ENCODE assay signal across 9 cellular contexts in genomic region chr7:155533827-155534690, GRCh38. TPM values are rescaled to one million over a fixed set of nuclear protein-coding genes. Genes with fewer than 3 reads are reported as not detected.
DNase-seq lines count a peak whose midpoint lies in the region; ATAC-seq and TF ChIP-seq lines count a peak whose summit lies in the region.
"Had no signal": no experiment of that assay in that cellular context is flagged by ENCODE, and none has a peak within 500 bp of the region (broad histone marks: within the 10 kb centered on the region; RNA-seq: fewer than 3 reads in every experiment).

No MANE protein-coding gene starts in this region.

- no peaks in the 10 kb centered on the region for H4K20me1 ChIP-seq in neural cell (ENCODE audit: insufficient read depth)

- H3K36me3 ChIP-seq in ectodermal cell (ENCODE audit: control insufficient read depth, insufficient read depth, low read length) = no peaks in the 10 kb centered on the region
- no peaks in the 10 kb centered on the region for H3K36me3 ChIP-seq in neural cell (ENCODE audit: insufficient read depth, low read length)
- no peaks in the 10 kb centered on the region for H3K36me3 ChIP-seq in stomach

- TF ChIP-seq EP300 in neural cell (conservative IDR thresholded peaks at IDR 0.05; ENCODE audit: poor library complexity, severe bottlenecking) (no peak), stomach (IDR thresholded peaks at IDR 0.05) (no peak)

- H3K4me2 ChIP-seq in neural cell (ENCODE audit: low read length) = no peak overlapping the region

- H3K79me2 ChIP-seq in neural cell (replicated peaks; ENCODE audit: insufficient read depth, low read length) = no peaks in the 10 kb centered on the region

- peak; percentile 76 for ATAC-seq in HG02981 (IDR thresholded peaks at IDR 0.05; ENCODE audit: unreplicated experiment)

- H3K4me1 ChIP-seq in ectodermal cell (ENCODE audit: control insufficient read depth, insufficient read depth, low read length) (peaks cover 30% of the 10 kb centered on the region), stomach (peaks cover 8 to 14% (median 14%) of the 10 kb centered on the region in 4 donors)

- peak; percentile 27 for TF ChIP-seq RAD21 in neural cell (conservative IDR thresholded peaks at IDR 0.05)

- H3K9me3 ChIP-seq in ectodermal cell (ENCODE audit: control insufficient read depth, low read length) (no peaks in the 10 kb centered on the region), neural cell (ENCODE audit: low read length) (no peaks in the 10 kb centered on the region), stomach (peaks cover 0 to 6% (median 0%) of the 10 kb centered on the region in 4 donors)

- H3K9ac ChIP-seq in neural cell (ENCODE audit: low read length) = no peak overlapping the region

- no peak for TF ChIP-seq POLR2A in stomach (IDR thresholded peaks at IDR 0.05)

- H2AFZ ChIP-seq in neural cell (ENCODE audit: low read depth, low read length) = no peak overlapping the region

- H3K27me3 ChIP-seq in ectodermal cell (ENCODE audit: control insufficient read depth, insufficient read depth, low read length, poor library complexity, severe bottlenecking) (peaks cover 83% of the 10 kb centered on the region), neural cell (ENCODE audit: insufficient read depth, low read depth, low read length) (peaks cover 57% of the 10 kb centered on the region), stomach (peaks cover 30 to 97% (median 65%) of the 10 kb centered on the region in 3 donors)

- peak; percentile 8 for DNase-seq in EL
- DNase-seq in SK-MEL-5 (ENCODE audit: low read depth, low spot score) = peak; percentile 50
- DNase-seq in stomach = no peak
- DNase-seq in activated gamma-delta T cell treated with Interleukin-2 at 50 U/mL for 16 hours = no peak
- no peak for DNase-seq in activated CD4-positive, CD25-positive, alpha-beta regulatory T cell treated with anti-CD3 and anti-CD28 coated beads, Interleukin-2, amount 50 U/mL, for 72 hours

- H3K27ac ChIP-seq in ectodermal cell (ENCODE audit: insufficient read depth, low read depth, low read length, poor library complexity, severe bottlenecking) (no peak overlapping the region), neural cell (ENCODE audit: low read length) (no peak overlapping the region), stomach (no peak overlapping the region)

- WGBS in ectodermal cell, 2 experiments = 23 to 26% methylated on average over 27 of the region's 27 CpGs
- 20 to 28% (median 26%) methylated on average over 19 to 27 of the region's 27 CpGs for WGBS in stomach, 5 donors

- in situ Hi-C loops in SK-MEL-5 (cut with HindIII; ENCODE audit: low pct_unique_long_range_greater_than_20kb, low sequenced_read_pairs) = no loop called here

- intact Hi-C loops in stomach (cut with DNase I; ENCODE audit: low total_unique reads) = no loop called here

- peak; percentile 56 for TF ChIP-seq CTCF in neural cell (IDR thresholded peaks at IDR 0.05; ENCODE audit: poor library complexity, severe bottlenecking)
- peak in 2 of 7 experiments; percentile 28 to 32 for TF ChIP-seq CTCF in stomach (IDR thresholded peaks at IDR 0.05)

- no peaks in the 10 kb centered on the region for H3K9me2 ChIP-seq in neural cell (ENCODE audit: insufficient read depth, low read length)

- H3K4me3 ChIP-seq in ectodermal cell (ENCODE audit: insufficient read depth, low read depth, low read length) = peak overlapping the region; percentile 22
- peak overlapping the region; percentile 63 for H3K4me3 ChIP-seq in neural cell (ENCODE audit: low read length)
- H3K4me3 ChIP-seq in stomach = peak overlapping the region in 2 of 4 donors; percentile 31 to 42

- H3F3A ChIP-seq in neural cell (ENCODE audit: insufficient read depth, low read length, poor library complexity, severe bottlenecking) = no peaks in the 10 kb centered on the region

TF ChIP-seq in neural cell, 6 proteins besides CTCF, POLR2A, EP300 and RAD21:
- TF ChIP-seq SMC3 (conservative IDR thresholded peaks at IDR 0.05; ENCODE audit: poor library complexity) (no peak), EZH2 (IDR thresholded peaks at IDR 0.05; ENCODE audit: borderline replicate concordance, insufficient read depth, low read length, poor library complexity, severe bottlenecking) (no peak), MXI1 (conservative IDR thresholded peaks at IDR 0.05; ENCODE audit: poor library complexity, severe bottlenecking) (no peak), TAF1 (IDR thresholded peaks at IDR 0.05; ENCODE audit: low read depth) (no peak), POLR2AphosphoS5 (IDR thresholded peaks at IDR 0.05) (no peak)
- TF ChIP-seq, protein P1, sequence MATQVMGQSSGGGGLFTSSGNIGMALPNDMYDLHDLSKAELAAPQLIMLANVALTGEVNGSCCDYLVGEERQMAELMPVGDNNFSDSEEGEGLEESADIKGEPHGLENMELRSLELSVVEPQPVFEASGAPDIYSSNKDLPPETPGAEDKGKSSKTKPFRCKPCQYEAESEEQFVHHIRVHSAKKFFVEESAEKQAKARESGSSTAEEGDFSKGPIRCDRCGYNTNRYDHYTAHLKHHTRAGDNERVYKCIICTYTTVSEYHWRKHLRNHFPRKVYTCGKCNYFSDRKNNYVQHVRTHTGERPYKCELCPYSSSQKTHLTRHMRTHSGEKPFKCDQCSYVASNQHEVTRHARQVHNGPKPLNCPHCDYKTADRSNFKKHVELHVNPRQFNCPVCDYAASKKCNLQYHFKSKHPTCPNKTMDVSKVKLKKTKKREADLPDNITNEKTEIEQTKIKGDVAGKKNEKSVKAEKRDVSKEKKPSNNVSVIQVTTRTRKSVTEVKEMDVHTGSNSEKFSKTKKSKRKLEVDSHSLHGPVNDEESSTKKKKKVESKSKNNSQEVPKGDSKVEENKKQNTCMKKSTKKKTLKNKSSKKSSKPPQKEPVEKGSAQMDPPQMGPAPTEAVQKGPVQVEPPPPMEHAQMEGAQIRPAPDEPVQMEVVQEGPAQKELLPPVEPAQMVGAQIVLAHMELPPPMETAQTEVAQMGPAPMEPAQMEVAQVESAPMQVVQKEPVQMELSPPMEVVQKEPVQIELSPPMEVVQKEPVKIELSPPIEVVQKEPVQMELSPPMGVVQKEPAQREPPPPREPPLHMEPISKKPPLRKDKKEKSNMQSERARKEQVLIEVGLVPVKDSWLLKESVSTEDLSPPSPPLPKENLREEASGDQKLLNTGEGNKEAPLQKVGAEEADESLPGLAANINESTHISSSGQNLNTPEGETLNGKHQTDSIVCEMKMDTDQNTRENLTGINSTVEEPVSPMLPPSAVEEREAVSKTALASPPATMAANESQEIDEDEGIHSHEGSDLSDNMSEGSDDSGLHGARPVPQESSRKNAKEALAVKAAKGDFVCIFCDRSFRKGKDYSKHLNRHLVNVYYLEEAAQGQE (IDR thresholded peaks at IDR 0.05; ENCODE audit: borderline replicate concordance) = no peak
TF ChIP-seq in neural cell: peak in this region for 0.

RNA-seq across cellular contexts. Expression of gene CNPY1, which starts 12.3 kb away (rescaled TPM):
- not detected in 2 replicates for total RNA-seq in SK-MEL-5 (2014; rRNA removed; shearing (Covaris generic))
- polyA plus RNA-seq in SK-MEL-5 (2015; cell fraction: cytosol; rRNA removed) = not detected in 2 replicates
- polyA plus RNA-seq in SK-MEL-5 (2015; cell fraction: nucleus; rRNA removed) = not detected in 2 replicates
- 0.28 TPM for polyA plus RNA-seq in ectodermal cell (2013, experiment 1 of 4)
- not detected for polyA plus RNA-seq in ectodermal cell (2013, experiment 2 of 4)
- polyA plus RNA-seq in ectodermal cell (2013, experiment 3 of 4) = not detected
- not detected for polyA plus RNA-seq in ectodermal cell (2013, experiment 4 of 4)
- 0.36 and 4.2 TPM in 2 replicates for polyA plus RNA-seq in neural cell
- polyA minus RNA-seq in neural cell = 1.0 TPM in 1 of 2 replicates, not detected in the other
- total RNA-seq in stomach = under 1 TPM in 1 of 5 donors, not detected in 4; 0.18 TPM
- not detected for polyA plus RNA-seq in stomach
- total RNA-seq: T-helper 2 cell treated with Interferon-gamma antibody and Interleukin-4, amounts not matched to agents 100 ng/mL and 5 ng/mL, for 36 hours had no signal

Comparison
In these comparisons a context has a peak if more than half of its experiments do, and no peak if none do; other contexts are left out.
1. DNase-seq: peak in EL (single experiment) and SK-MEL-5 (single experiment); none in stomach (single experiment), activated gamma-delta T cell treated with Interleukin-2 at 50 U/mL for 16 hours (single experiment) and activated CD4-positive, CD25-positive, alpha-beta regulatory T cell treated with anti-CD3 and anti-CD28 coated beads, Interleukin-2, amount 50 U/mL, for 72 hours (single experiment).